Comparison of ENCODE assay signal across 9 cellular contexts in the genomic region with DNA sequence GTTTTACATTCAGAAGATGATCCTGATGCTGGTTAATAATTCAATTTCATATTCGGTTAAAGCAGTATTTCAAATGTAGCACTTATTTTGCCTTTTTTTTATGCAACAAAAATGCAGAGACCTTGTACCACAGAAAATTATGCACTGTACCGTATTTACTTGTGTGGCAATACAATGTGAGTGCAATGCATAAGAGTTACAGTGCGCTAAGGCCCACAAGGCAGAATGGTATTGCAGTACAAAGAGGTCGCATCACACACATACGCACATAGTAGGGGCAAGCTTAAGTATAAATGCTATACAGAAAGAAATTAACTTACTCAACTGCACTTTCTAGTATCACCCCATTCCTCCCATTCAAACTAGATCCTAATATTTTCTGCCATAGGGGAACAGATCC.
"Had no signal": no experiment of that assay in that cellular context is flagged by ENCODE, and none has a peak within 500 bp of the region (broad histone marks: within the 10 kb centered on the region; RNA-seq: fewer than 3 reads in every experiment).

No MANE protein-coding gene starts in this region.

- H3K27ac Mint-ChIP-seq: HFFc6 had no signal

- DNase-seq: GM23248, GOT3, H7, HFFc6, IMR-90 had no signal

- H2AFZ ChIP-seq: GM23248 had no signal

- H3K27ac ChIP-seq: GM23248, HL-60 had no signal

- ATAC-seq: HCT116, K562 had no signal

- H3K4me3 Mint-ChIP-seq: HFFc6 had no signal

- H3K9me3 ChIP-seq: HAP-1 had no signal

- H3K4me3 ChIP-seq: GM23248, HAP-1, K562 had no signal

- H3K9ac ChIP-seq: GM23248 had no signal

- H3K36me3 ChIP-seq: HAP-1 had no signal

- H3K4me1 ChIP-seq: HAP-1 had no signal
